8 cellular contexts compared by ENCODE assay signal in genomic region chr20:34579936-34580587, GRCh38. TPM values are rescaled to one million over a fixed set of nuclear protein-coding genes. Genes with fewer than 3 reads are reported as not detected.
A peak's percentile ranks its signal among the peaks of the same experiment; 100 is the strongest.
DNase-seq lines count a peak whose midpoint lies in the region; ATAC-seq, FAIRE-seq and TF ChIP-seq lines count a peak whose summit lies in the region.

No MANE protein-coding gene starts in this region.

- no peaks in the 10 kb centered on the region for H3K27me3 ChIP-seq in trophoblast cell (ENCODE audit: insufficient read depth, low read length)
- H3K27me3 ChIP-seq in body of pancreas = no peaks in the 10 kb centered on the region

- H3K4me1 Mint-ChIP-seq in T-helper 17 cell = peaks cover 16% of the 10 kb centered on the region

- no peak overlapping the region for H3K18ac ChIP-seq in trophoblast cell (ENCODE audit: low read length)

- H3K27ac ChIP-seq in trophoblast cell (ENCODE audit: low read depth, low read length) (no peak overlapping the region), body of pancreas (no peak overlapping the region)

- H3K23ac ChIP-seq in trophoblast cell (ENCODE audit: low read length) = no peak overlapping the region

- peak overlapping the region; percentile 88 for H3K27ac Mint-ChIP-seq in T-helper 17 cell

- no peak for DNase-seq in GM12892 (ENCODE audit: insufficient read length)
- DNase-seq in T-helper 17 cell = no peak
- peak; percentile 76 for DNase-seq in myocyte (ENCODE audit: low read depth)
- no peak for DNase-seq in trophoblast cell
- no peak for DNase-seq in NCI-H1105 treated with DMSO at 0.1 percent for 48 hours (lab: John Stamatoyannopoulos, UW)
- no peak for DNase-seq in activated CD8-positive, alpha-beta memory T cell treated with anti-CD3 and anti-CD28 coated beads, Interleukin-2, amount 50 U/mL, for 4 hours
- no peak for DNase-seq in body of pancreas

- H3K4ac ChIP-seq in trophoblast cell (ENCODE audit: low read depth, low read length) = no peak overlapping the region

- H3K4me1 ChIP-seq in trophoblast cell (ENCODE audit: control insufficient read depth in 1 of 2, insufficient read depth in 2 of 2, low read length in 2 of 2) (peaks cover 15 to 21% of the 10 kb centered on the region in 2 experiments), body of pancreas (no peaks in the 10 kb centered on the region)

- H2BK5ac ChIP-seq in trophoblast cell (ENCODE audit: low read depth, low read length, poor library complexity) = no peak overlapping the region

- H4K91ac ChIP-seq in trophoblast cell (ENCODE audit: low read depth, low read length) = no peak overlapping the region

- H3K27me3 Mint-ChIP-seq in T-helper 17 cell = no peaks in the 10 kb centered on the region

- no peaks in the 10 kb centered on the region for H3K79me1 ChIP-seq in trophoblast cell (ENCODE audit: low read length)

- intact Hi-C loops in body of pancreas (cut with DNase I) = no loop called here

- H3K9ac ChIP-seq in trophoblast cell (ENCODE audit: low read length) = no peak overlapping the region

- H3K79me2 ChIP-seq in trophoblast cell (ENCODE audit: control insufficient read depth, insufficient read depth, low read length, poor library complexity) = no peaks in the 10 kb centered on the region

- TF ChIP-seq CTCF in body of pancreas (IDR thresholded peaks at IDR 0.05) = no peak

- H3K4me3 ChIP-seq in trophoblast cell (ENCODE audit: low read depth, low read length) = no peak overlapping the region
- no peak overlapping the region for H3K4me3 ChIP-seq in body of pancreas

- peak; percentile 89 for FAIRE-seq in GM12892 (lab: Jason Lieb, UNC)

- no peak overlapping the region for H2AK5ac ChIP-seq in trophoblast cell (ENCODE audit: low read length)

- H3K14ac ChIP-seq in trophoblast cell (ENCODE audit: low read length) = no peak overlapping the region

- TF ChIP-seq POLR2A in GM12892 (IDR thresholded peaks at IDR 0.05; ENCODE audit: low read depth, low read length) (no peak), body of pancreas (IDR thresholded peaks at IDR 0.05) (no peak)

- peaks cover 0 to 2% of the 10 kb centered on the region in 2 experiments for H3K36me3 ChIP-seq in trophoblast cell (ENCODE audit: control insufficient read depth in 1 of 2, insufficient read depth in 2 of 2, low read length in 2 of 2)
- H3K36me3 ChIP-seq in body of pancreas (replicated peaks in 1 of 2; ENCODE audit: insufficient read depth in 1 of 2, low read depth in 2 of 2) = peaks cover 0 to 1% of the 10 kb centered on the region in 2 donors

- no peak overlapping the region for H4K8ac ChIP-seq in trophoblast cell (ENCODE audit: low read depth, low read length)

- H3K36me3 Mint-ChIP-seq in T-helper 17 cell (ENCODE audit: low read depth) = no peaks in the 10 kb centered on the region

- peak overlapping the region; percentile 43 for H3K4me3 Mint-ChIP-seq in T-helper 17 cell

- H4K12ac ChIP-seq in trophoblast cell (ENCODE audit: low read depth, low read length) = no peak overlapping the region

- H3K9me3 ChIP-seq in T-helper 17 cell (ENCODE audit: control insufficient read depth, low read length, poor library complexity, severe bottlenecking) (no peaks in the 10 kb centered on the region), trophoblast cell (ENCODE audit: insufficient read depth, low read depth, low read length) (no peaks in the 10 kb centered on the region), body of pancreas (no peaks in the 10 kb centered on the region)

- H3K4me2 ChIP-seq in trophoblast cell (ENCODE audit: low read length) = no peak overlapping the region

- no peak overlapping the region for H2BK120ac ChIP-seq in trophoblast cell (ENCODE audit: insufficient read depth, low read length, poor library complexity)

- H2AFZ ChIP-seq in trophoblast cell (ENCODE audit: insufficient read depth, low read length, poor library complexity) = no peak overlapping the region

- ATAC-seq in HG02884 (IDR thresholded peaks at IDR 0.05; ENCODE audit: unreplicated experiment) (peak; percentile 59), T-helper 17 cell (peak; percentile 81), body of pancreas (no peak)

- no peak overlapping the region for H2BK12ac ChIP-seq in trophoblast cell (ENCODE audit: low read length)

- no CpG with 5 or more reads among the region's 4 CpGs for WGBS in trophoblast cell (ENCODE audit: extremely low coverage, insufficient coverage, insufficient read length)
- WGBS in body of pancreas, 2 donors = 88 to 89% methylated on average over 4 of the region's 4 CpGs

RNA-seq across cellular contexts. Expression of gene MAP1LC3A, which starts 21.5 kb away (rescaled TPM):
- polyA plus RNA-seq in GM12892 (2012; ENCODE audit: missing spikeins) = 1.3 TPM
- total RNA-seq in T-helper 17 cell (10 to 100 TPM; 11.7 to 13.7 TPM), myocyte (104 and 107 TPM in 2 replicates), body of pancreas (10 to 100 TPM; 22.4 to 37.6 TPM)
- polyA plus RNA-seq in myocyte (2012) = 99.3 TPM
- 15.8 and 16.4 TPM in 2 replicates for polyA plus RNA-seq in trophoblast cell (2013)
